15 cellular contexts compared by ENCODE assay signal in the genomic region with DNA sequence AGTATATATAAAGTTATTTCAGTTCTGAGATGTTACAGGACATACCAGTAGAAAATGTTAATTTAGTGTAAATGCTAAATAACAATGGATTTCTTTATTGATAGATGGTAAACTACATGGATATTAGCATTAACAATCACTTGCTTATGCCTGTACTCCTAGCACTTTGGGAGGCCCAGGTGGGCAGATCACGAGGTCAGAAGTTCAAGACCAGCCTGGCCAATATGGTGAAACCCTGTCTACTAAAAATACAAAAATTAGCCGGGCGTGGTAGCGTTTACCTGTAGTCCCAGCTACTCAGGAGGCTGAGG. TPM values are rescaled to one million over a fixed set of nuclear protein-coding genes. Genes with fewer than 3 reads are reported as not detected.
"Had no signal": no experiment of that assay in that cellular context is flagged by ENCODE, and none has a peak within 500 bp of the region (broad histone marks: within the 10 kb centered on the region; RNA-seq: fewer than 3 reads in every experiment).

No MANE protein-coding gene starts in this region.

RNA-seq across cellular contexts. Expression of a gene that starts 9.8 kb away (rescaled TPM):
- total RNA-seq: activated T-cell treated with anti-CD3 and anti-CD28 coated beads, Interleukin-2, amount 50 U/mL, for 72 hours; dermis blood vessel endothelial cell; esophagus mucosa; kidney; left colon; liver; prostate gland; T-cell; transverse colon had no signal
- polyA plus RNA-seq: heart left ventricle, immature natural killer cell, liver, pancreas had no signal

RNA-seq across cellular contexts. Expression of a gene that starts 24.0 kb away (rescaled TPM):
- total RNA-seq: activated T-cell treated with anti-CD3 and anti-CD28 coated beads, Interleukin-2, amount 50 U/mL, for 72 hours; dermis blood vessel endothelial cell; esophagus mucosa; heart left ventricle; kidney; left colon; liver; pancreas; prostate gland; sciatic nerve; T-cell; testis; transverse colon had no signal
- polyA plus RNA-seq: adipose tissue, heart left ventricle, immature natural killer cell, liver, pancreas had no signal
